Comparison of ENCODE assay signal across 17 cellular contexts in genomic region chr16:13118091-13118490, GRCh38.
A peak's percentile ranks its signal among the peaks of the same experiment; 100 is the strongest.
DNase-seq lines count a peak whose midpoint lies in the region; ATAC-seq, FAIRE-seq and TF ChIP-seq lines count a peak whose summit lies in the region.
"Had no signal": no experiment of that assay in that cellular context is flagged by ENCODE, and none has a peak within 500 bp of the region (broad histone marks: within the 10 kb centered on the region; RNA-seq: fewer than 3 reads in every experiment).

No MANE protein-coding gene starts in this region.

- peaks cover 22% of the 10 kb centered on the region for H3K4me1 Mint-ChIP-seq in MCF 10A (ENCODE audit: insufficient read depth, unreplicated experiment)
- H3K4me1 Mint-ChIP-seq: CD14-positive monocyte had no signal

- H3K4me3 ChIP-seq in breast epithelium, result no peak overlapping the region
- H3K4me3 ChIP-seq in mammary epithelial cell (replicated peaks in 1 of 3; ENCODE audit: insufficient read depth in 1 of 3, low read depth in 2 of 3, low read length in 3 of 3), result no peak overlapping the region
- H3K4me3 ChIP-seq: GM23248, HAP-1 had no signal

- peak; percentile 35 for FAIRE-seq in urothelium cell line (lab: Jason Lieb, UNC)
- FAIRE-seq: GM18507 had no signal

- TF ChIP-seq POLR2A in breast epithelium (IDR thresholded peaks at IDR 0.05), result no peak

- BruUV-seq in MCF 10A (replicated peaks; lab: Mats Ljungman, UMichigan) (no TSS peak), mammary epithelial cell (replicated peaks; lab: Mats Ljungman, UMichigan) (no TSS peak)

- H3K27ac ChIP-seq in breast epithelium, result no peak overlapping the region
- no peak overlapping the region for H3K27ac ChIP-seq in mammary epithelial cell (ENCODE audit: insufficient read depth, low read depth, low read length)
- H3K27ac ChIP-seq: 22Rv1, GM23248, HL-60 had no signal

- H2AFZ ChIP-seq in mammary epithelial cell (ENCODE audit: low read depth, low read length), result peak overlapping the region; percentile 41
- H2AFZ ChIP-seq: GM23248 had no signal

- peaks cover 9% of the 10 kb centered on the region for H3K9me3 Mint-ChIP-seq in MCF 10A (ENCODE audit: unreplicated experiment)

- peak overlapping the region; percentile 5 for H3K4me2 ChIP-seq in mammary epithelial cell (ENCODE audit: insufficient read depth, low read depth, low read length)

- intact Hi-C loops in MCF 10A (cut with micrococcal nuclease), result loop anchor here (10.0 kb wide), 1 partner anchor 337 kb away; no protein-coding TSS in a partner anchor
- intact Hi-C loops in breast epithelium (cut with DNase I; ENCODE audit: low total_unique reads), result no loop called here
- intact Hi-C loops in mammary epithelial cell (cut with micrococcal nuclease), result loop anchor here (5.0 to 10.0 kb wide), 4 partner anchors 34 to 313 kb away; partner anchors contain the start of gene CPPED1

- H3K4me1 ChIP-seq in breast epithelium (no peaks in the 10 kb centered on the region), mammary epithelial cell (ENCODE audit: insufficient read depth, low read length) (peaks cover 32% of the 10 kb centered on the region)
- H3K4me1 ChIP-seq: Caco-2, HAP-1 had no signal

- TF ChIP-seq CTCF in MCF 10A (IDR thresholded peaks at IDR 0.05; ENCODE audit: unreplicated experiment) (no peak), breast epithelium (IDR thresholded peaks at IDR 0.05) (no peak), mammary epithelial cell (conservative IDR thresholded peaks at IDR 0.05 in 1 of 2, IDR thresholded peaks at IDR 0.05 in 1 of 2; ENCODE audit: extremely low read depth in 1 of 2, insufficient read depth in 1 of 2, low read depth in 1 of 2, low read length in 2 of 2) (no peak)

- WGBS in mammary epithelial cell (ENCODE audit: low coverage, missing lambda C conversion rate), result 97% methylated on average over 5 of the region's 5 CpGs

- dilution Hi-C loops in mammary epithelial cell (cut with HindIII; ENCODE audit: low sequenced_read_pairs), result loop anchor here (10.0 kb wide), 1 partner anchor 143 kb away; no protein-coding TSS in a partner anchor

- H3K27me3 ChIP-seq in breast epithelium (no peaks in the 10 kb centered on the region), mammary epithelial cell (ENCODE audit: insufficient read depth, low read length) (no peaks in the 10 kb centered on the region)

- no peak overlapping the region for H3K9ac ChIP-seq in mammary epithelial cell (ENCODE audit: insufficient read depth, low read length)
- H3K9ac ChIP-seq: GM23248 had no signal

- H3K4me3 Mint-ChIP-seq in MCF 10A (ENCODE audit: unreplicated experiment), result no peak overlapping the region
- H3K4me3 Mint-ChIP-seq: CD14-positive monocyte; CD8-positive, alpha-beta T cell had no signal

- no peaks in the 10 kb centered on the region for H4K20me1 ChIP-seq in mammary epithelial cell (ENCODE audit: insufficient read depth, low read length)

- POLR2A ChIA-PET in MCF 10A (lab: Yijun Ruan, JAX), result no interaction called here

- peaks cover 5% of the 10 kb centered on the region for H3K36me3 Mint-ChIP-seq in MCF 10A (ENCODE audit: insufficient read depth, unreplicated experiment)
- H3K36me3 Mint-ChIP-seq: CD14-positive monocyte; CD8-positive, alpha-beta T cell had no signal

- H3K79me2 ChIP-seq in mammary epithelial cell (ENCODE audit: insufficient read depth, low read length), result peaks cover 24% of the 10 kb centered on the region

- H3K36me3 ChIP-seq in breast epithelium (no peaks in the 10 kb centered on the region), mammary epithelial cell (ENCODE audit: insufficient read depth, low read length) (no peaks in the 10 kb centered on the region)
- H3K36me3 ChIP-seq: HAP-1 had no signal

- H3K27ac Mint-ChIP-seq in MCF 10A (ENCODE audit: low read depth, unreplicated experiment), result peak overlapping the region; percentile 51
- H3K27ac Mint-ChIP-seq: CD14-positive monocyte; CD8-positive, alpha-beta T cell had no signal

- DNase-seq in MCF 10A (ENCODE audit: unreplicated experiment), result no peak
- no peak for DNase-seq in breast epithelium (ENCODE audit: low spot score in 2 of 2)
- no peak for DNase-seq in mammary epithelial cell
- peak; percentile 36 for DNase-seq in kidney glomerular epithelial cell (lab: John Stamatoyannopoulos, UW)
- peak; percentile 21 for DNase-seq in urothelium cell line (ENCODE audit: low spot score)
- no peak for DNase-seq in mucosa of gallbladder (ENCODE audit: low spot score)
- DNase-seq: Caco-2; CD8-positive, alpha-beta T cell; DMS53; GM23248 had no signal

- H3K9me3 ChIP-seq in breast epithelium, result no peaks in the 10 kb centered on the region
- no peaks in the 10 kb centered on the region for H3K9me3 ChIP-seq in mammary epithelial cell (replicated peaks; ENCODE audit: insufficient read depth, low read length)
- H3K9me3 ChIP-seq: Caco-2, HAP-1 had no signal

- in situ Hi-C loops in mammary epithelial cell (cut with MboI; ENCODE audit: low sequenced_read_pairs in 2 of 2), result no loop called here

- ATAC-seq in HG03442 (IDR thresholded peaks at IDR 0.05; ENCODE audit: unreplicated experiment) (no peak), HG02973 (IDR thresholded peaks at IDR 0.05; ENCODE audit: unreplicated experiment) (no peak)
- ATAC-seq: CD8-positive, alpha-beta T cell had no signal

- no peaks in the 10 kb centered on the region for H3K27me3 Mint-ChIP-seq in MCF 10A (ENCODE audit: insufficient read depth, unreplicated experiment)

- CTCF ChIA-PET in MCF 10A (lab: Yijun Ruan, JAX), result interaction anchor here (0.6 kb wide), 1 partner anchor 447 kb away, joined by 3 read pairs; no protein-coding TSS in a partner anchor
- CTCF ChIA-PET in mammary epithelial cell (lab: Charles Lee; ENCODE audit: low non-redundant PET), result no interaction called here

Comparison
In these comparisons a context has a peak if more than half of its experiments do, and no peak if none do; other contexts are left out.
1. DNase-seq: peak in kidney glomerular epithelial cell (single experiment) and urothelium cell line (single experiment); none in MCF 10A (single experiment), breast epithelium (0 of 2), mammary epithelial cell (single experiment) and mucosa of gallbladder (single experiment).